In genomic region chr10:116385994-116386809, GRCh38 we compare ENCODE assay signal across 7 cellular contexts. TPM values are rescaled to one million over a fixed set of nuclear protein-coding genes. Genes with fewer than 3 reads are reported as not detected.
DNase-seq lines count a peak whose midpoint lies in the region; ATAC-seq and TF ChIP-seq lines count a peak whose summit lies in the region.

No MANE protein-coding gene starts in this region.

- H3K4me3 ChIP-seq in transverse colon: no peak overlapping the region

- no peak overlapping the region for H3K27ac ChIP-seq in transverse colon

- no peak for TF ChIP-seq POLR2A in transverse colon (IDR thresholded peaks at IDR 0.05)

- TF ChIP-seq CTCF in GM12872 (IDR thresholded peaks at IDR 0.05; ENCODE audit: insufficient read depth, low read depth, low read length) (peak; percentile 45; the same call in 2 of the 3 replicates), transverse colon (IDR thresholded peaks at IDR 0.05) (peak; percentile 37 to 53 (median 47))

- no peaks in the 10 kb centered on the region for H3K4me1 ChIP-seq in transverse colon

- intact Hi-C loops in transverse colon (cut with DNase I; ENCODE audit: low total_unique reads): loop anchor here (5.0 kb wide), 1 partner anchor 931 kb away; no protein-coding TSS in a partner anchor

- in situ Hi-C loops in transverse colon (cut with MboI; ENCODE audit: low pct_ligation_motif_present in 1 of 4, low pct_unique_long_range_greater_than_20kb in 1 of 4, low sequenced_read_pairs in 3 of 4): loop anchor here in 1 of 4 donors (10.0 to 25.0 kb wide), 2 partner anchors 1031 to 1224 kb away; no protein-coding TSS in a partner anchor

- H3K27me3 ChIP-seq in transverse colon: no peaks in the 10 kb centered on the region

- H3K36me3 ChIP-seq in transverse colon: no peaks in the 10 kb centered on the region

- 3 to 7% methylated on average over 1 of the region's 1 CpG for WGBS in transverse colon (ENCODE audit: low coverage in 1 of 2), 2 donors

- DNase-seq in SHP77 treated with DMSO at 0.1 percent for 48 hours (lab: John Stamatoyannopoulos, UW): peak; percentile 10
- peak; percentile 2 for DNase-seq in glomerular endothelial cell (ENCODE audit: extremely low read depth, low read depth, low spot score)
- DNase-seq in transverse colon: no peak
- DNase-seq in epidermal melanocyte (ENCODE audit: insufficient read length, low spot score): no peak
- DNase-seq in HK-2 (ENCODE audit: unreplicated experiment): no peak

- peak; percentile 82 for ATAC-seq in HG03159 (IDR thresholded peaks at IDR 0.05; ENCODE audit: unreplicated experiment)

- no peaks in the 10 kb centered on the region for H3K9me3 ChIP-seq in transverse colon

- no peak for TF ChIP-seq EP300 in transverse colon (IDR thresholded peaks at IDR 0.05; ENCODE audit: low read depth)

RNA-seq across cellular contexts. Expression of gene PNLIPRP3, which starts 41.4 kb away (rescaled TPM):
- total RNA-seq in glomerular endothelial cell: not detected in 2 replicates
- total RNA-seq in transverse colon: under 1 TPM in 1 of 4 donors, not detected in 3; 0.79 TPM

Comparison
In these comparisons a context has a peak if more than half of its experiments do, and no peak if none do; other contexts are left out.
1. DNase-seq: peak in SHP77 treated with DMSO at 0.1 percent for 48 hours (single experiment) and glomerular endothelial cell (single experiment); none in transverse colon (single experiment), epidermal melanocyte (single experiment) and HK-2 (single experiment).